ENCODE assay signal across 1 cellular context in genomic region chr5:179259731-179260323, GRCh38.
TF ChIP-seq lines count a peak whose summit lies in the region.

No MANE protein-coding gene starts in this region.

TF ChIP-seq in WTC11, 78 proteins besides CTCF, POLR2A, EP300 and RAD21 (continued from another document):
- TF ChIP-seq ZSCAN18 (CRISPR knock-in tag; IDR thresholded peaks at IDR 0.05) (no peak), ATF3 (CRISPR knock-in tag; conservative IDR thresholded peaks at IDR 0.05) (no peak)
